In the genomic region with DNA sequence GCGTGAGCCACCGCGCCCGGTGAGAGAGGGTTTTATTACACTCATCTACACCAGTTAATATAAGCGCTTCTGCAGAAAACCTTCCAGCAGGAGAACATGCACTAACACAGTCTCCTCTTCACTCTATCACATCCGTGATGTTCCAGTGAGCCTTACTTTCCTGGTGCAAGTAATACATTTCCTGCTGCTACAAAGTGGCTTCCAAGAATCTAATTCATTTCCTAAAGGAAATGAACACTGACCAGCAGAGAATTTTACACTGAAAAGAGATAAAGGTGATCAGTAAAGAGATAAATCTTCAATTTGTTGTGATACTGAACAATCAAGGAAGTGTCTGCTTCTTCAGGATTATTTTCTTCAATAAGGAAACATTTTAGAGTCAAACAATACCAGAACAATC, we compare ENCODE assay signal across 8 cellular contexts.
"Had no signal": no experiment of that assay in that cellular context is flagged by ENCODE, and none has a peak within 500 bp of the region (broad histone marks: within the 10 kb centered on the region; RNA-seq: fewer than 3 reads in every experiment).

No MANE protein-coding gene starts in this region.

- H3K36me3 ChIP-seq: HAP-1 had no signal

- H3K4me1 Mint-ChIP-seq: IgD-negative memory B cell had no signal

- H3K9me3 Mint-ChIP-seq: HFFc6, IgD-negative memory B cell had no signal

- FAIRE-seq: HepG2 had no signal

- H3K9me3 ChIP-seq: HAP-1 had no signal

- H3K9ac ChIP-seq: GM23248 had no signal

- H2AFZ ChIP-seq: GM23248 had no signal

- H3K4me3 Mint-ChIP-seq: HFFc6, IgD-negative memory B cell had no signal

- H3K4me3 ChIP-seq: GM23248, HAP-1 had no signal

- H3K27ac Mint-ChIP-seq: HFFc6, IgD-negative memory B cell had no signal

- DNase-seq: GM23248, GOT3, H7, HFFc6 had no signal

- H3K36me3 Mint-ChIP-seq: IgD-negative memory B cell had no signal

- H3K27ac ChIP-seq: GM23248, HL-60 had no signal

- H3K27me3 Mint-ChIP-seq: IgD-negative memory B cell had no signal
